Comparison of ENCODE assay signal across 33 cellular contexts in the genomic region with DNA sequence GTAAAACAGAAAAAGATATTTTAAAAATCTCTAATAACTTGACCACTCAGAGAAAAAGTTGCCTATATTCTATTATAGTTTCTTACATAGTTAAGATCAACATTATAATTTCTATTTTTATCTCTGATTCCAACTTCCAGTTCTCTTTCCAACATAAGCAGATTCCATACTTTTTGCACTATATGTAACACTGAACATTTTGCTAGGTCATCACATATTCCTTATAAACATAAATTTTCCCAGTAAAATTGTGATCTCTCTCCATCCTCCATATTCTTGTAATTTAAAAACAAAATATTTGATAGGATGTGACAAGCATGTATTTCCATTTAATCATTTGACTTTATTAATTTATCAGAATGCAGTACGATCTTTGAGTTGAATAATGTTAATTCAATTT.
"Had no signal": no experiment of that assay in that cellular context is flagged by ENCODE, and none has a peak within 500 bp of the region (broad histone marks: within the 10 kb centered on the region; RNA-seq: fewer than 3 reads in every experiment).

No MANE protein-coding gene starts in this region.

- H3K4me1 ChIP-seq: adrenal gland, body of pancreas, breast epithelium had no signal

- H3K4me3 ChIP-seq: adrenal gland, body of pancreas, breast epithelium had no signal

- FAIRE-seq: astrocyte, TTC549 had no signal

- H3K27ac ChIP-seq: adrenal gland, body of pancreas, brain microvascular endothelial cell, breast epithelium, VCaP had no signal

- H3K9me3 ChIP-seq: adrenal gland, body of pancreas, breast epithelium had no signal

- ATAC-seq: activated CD8-positive, alpha-beta T cell treated with anti-CD3 and anti-CD28 coated beads for 36 hours; activated naive CD4-positive, alpha-beta T cell treated with anti-CD3 and anti-CD28 coated beads, Interleukin-2, amount 50 U/mL, for 72 hours; activated T-cell treated with anti-CD3 and anti-CD28 coated beads, Interleukin-2, amount 50 U/mL, for 4 hours; activated T-cell treated with anti-CD3 and anti-CD28 coated beads, Interleukin-2, amount 50 U/mL, for 72 hours; activated T-helper 17 cell treated with anti-CD3 and anti-CD28 coated beads, Interleukin-2, amount 50 U/mL, for 72 hours; body of pancreas had no signal

- H3K36me3 ChIP-seq: adrenal gland, brain microvascular endothelial cell, breast epithelium had no signal

- DNase-seq: activated B cell treated with CpG ODN at 0.5 μM for 24 hours; activated CD4-positive, alpha-beta memory T cell treated with anti-CD3 and anti-CD28 coated beads for 36 hours; activated CD4-positive, alpha-beta T cell treated with anti-CD3 and anti-CD28 coated beads for 4 hours; activated CD4-positive, alpha-beta T cell treated with anti-CD3 and anti-CD28 coated beads, Interleukin-2, amount 10 ng/mL, durations not matched to agents 24 days and 14 days; activated CD4-positive, alpha-beta T cell treated with anti-CD3 and anti-CD28 coated beads, Interleukin-2, amount 50 U/mL, for 1 hour; activated CD4-positive, alpha-beta T cell treated with anti-CD3 and anti-CD28 coated beads, Interleukin-2, amount 50 U/mL, for 4 hours; activated CD4-positive, CD25-positive, alpha-beta regulatory T cell treated with anti-CD3 and anti-CD28 coated beads, Interleukin-2, amount 50 U/mL, for 72 hours; activated CD8-positive, alpha-beta memory T cell treated with anti-CD3 and anti-CD28 coated beads, Interleukin-2, amount 50 U/mL, for 4 hours; activated CD8-positive, alpha-beta T cell treated with anti-CD3 and anti-CD28 coated beads for 36 hours; activated effector memory CD4-positive, alpha-beta T cell treated with anti-CD3 and anti-CD28 coated beads, Interleukin-2, amount 50 U/mL, for 16 hours; activated gamma-delta T cell treated with Interleukin-2 at 50 U/mL for 16 hours; activated naive CD4-positive, alpha-beta T cell; activated naive CD4-positive, alpha-beta T cell treated with anti-CD3 and anti-CD28 coated beads for 36 hours; activated naive CD4-positive, alpha-beta T cell treated with anti-CD3 and anti-CD28 coated beads, Interleukin-2, amount 50 U/mL, for 16 hours; activated naive CD8-positive, alpha-beta T cell treated with anti-CD3 and anti-CD28 coated beads for 36 hours; activated T-cell treated with anti-CD3 and anti-CD28 coated beads for 4 hours; activated T-cell treated with anti-CD3 and anti-CD28 coated beads, Interleukin-2, amount 50 U/mL, for 1 hour; activated T-cell treated with anti-CD3 and anti-CD28 coated beads, Interleukin-2, amount 50 U/mL, for 4 hours; activated T-cell treated with anti-CD3 and anti-CD28 coated beads, Interleukin-2, amount 50 U/mL, for 72 hours; adrenal gland; amniotic stem cell; aorta; body of pancreas; brain microvascular endothelial cell; central memory CD4-positive, alpha-beta T cell; T-helper 2 cell; T-helper 9 cell had no signal

- H3K27me3 ChIP-seq: adrenal gland, body of pancreas, brain microvascular endothelial cell, breast epithelium had no signal
